Comparison of ENCODE assay signal across 1 cellular context in genomic region chr4:83334425-83335241, GRCh38.
TF ChIP-seq lines count a peak whose summit lies in the region.

Gene HPSE, minus strand, starts transcription at chr4:83334848. Its CDS starts 66 bp downstream, at chr4:83334782.

TF ChIP-seq in WTC11, 78 proteins besides CTCF, POLR2A, EP300 and RAD21 (continued from another document):
- TF ChIP-seq NFE2L1 (CRISPR knock-in tag; IDR thresholded peaks at IDR 0.05), result peak; percentile 60
- peak; percentile 85; the same call in 1 of the 2 replicates for TF ChIP-seq FOXP4 (CRISPR knock-in tag; IDR thresholded peaks at IDR 0.05)
- TF ChIP-seq RELA (CRISPR knock-in tag; IDR thresholded peaks at IDR 0.05; ENCODE audit: borderline replicate concordance), result peak; percentile 24; the same call in 1 of the 2 replicates
- TF ChIP-seq FOXP1 (CRISPR knock-in tag; IDR thresholded peaks at IDR 0.05; ENCODE audit: borderline replicate concordance), result peak; percentile 76; the same call in 1 of the 2 replicates
- TF ChIP-seq ZBTB43 (CRISPR knock-in tag; IDR thresholded peaks at IDR 0.05), result peak; percentile 58
- TF ChIP-seq ATF6 (CRISPR knock-in tag; IDR thresholded peaks at IDR 0.05), result no peak
- TF ChIP-seq ETV6 (CRISPR knock-in tag; IDR thresholded peaks at IDR 0.05), result peak; percentile 53; the same call in 1 of the 2 replicates
- TF ChIP-seq ZNF423 (CRISPR knock-in tag; IDR thresholded peaks at IDR 0.05), result peak; percentile 68; the same call in 1 of the 2 replicates
- peak; percentile 73; the same call in 1 of the 2 replicates for TF ChIP-seq SP1 (CRISPR knock-in tag; conservative IDR thresholded peaks at IDR 0.05)
- TF ChIP-seq PRDM15 (CRISPR knock-in tag; IDR thresholded peaks at IDR 0.05), result no peak
- no peak for TF ChIP-seq ZNF532 (CRISPR knock-in tag; IDR thresholded peaks at IDR 0.05; ENCODE audit: borderline replicate concordance)
- no peak for TF ChIP-seq ATF2 (CRISPR knock-in tag; IDR thresholded peaks at IDR 0.05; ENCODE audit: borderline replicate concordance, low read depth)
- TF ChIP-seq ZMAT4 (CRISPR knock-in tag; IDR thresholded peaks at IDR 0.05), result no peak
- TF ChIP-seq NR3C1 (CRISPR knock-in tag; conservative IDR thresholded peaks at IDR 0.05; ENCODE audit: low read depth), result no peak
- TF ChIP-seq ESRRA (CRISPR knock-in tag; IDR thresholded peaks at IDR 0.05; ENCODE audit: borderline replicate concordance), result 0 out of 2 replicates have a peak, but pooled peaks have one; percentile 52
- TF ChIP-seq KAT7 (CRISPR knock-in tag; IDR thresholded peaks at IDR 0.05; ENCODE audit: borderline replicate concordance), result peak; percentile 69; the same call in 1 of the 2 replicates
- peak; percentile 44 for TF ChIP-seq USF2 (CRISPR knock-in tag; IDR thresholded peaks at IDR 0.05)
- no peak for TF ChIP-seq ZNF317 (CRISPR knock-in tag; IDR thresholded peaks at IDR 0.05; ENCODE audit: borderline replicate concordance, low read depth)
- no peak for TF ChIP-seq MLX (CRISPR knock-in tag; IDR thresholded peaks at IDR 0.05)
- no peak for TF ChIP-seq ATF3 (CRISPR knock-in tag; conservative IDR thresholded peaks at IDR 0.05)
- peak; percentile 78; the same call in 1 of the 2 replicates for TF ChIP-seq E2F5 (CRISPR knock-in tag; IDR thresholded peaks at IDR 0.05)
